ENCODE assay signal across 8 cellular contexts in genomic region chr17:11935734-11936406, GRCh38.
DNase-seq lines count a peak whose midpoint lies in the region; ATAC-seq and TF ChIP-seq lines count a peak whose summit lies in the region.

No MANE protein-coding gene starts in this region.

- POLR2A ChIA-PET in naive thymus-derived CD8-positive, alpha-beta T cell (lab: Charles Lee): no interaction called here

- no peak for TF ChIP-seq POLR2A in adrenal gland (IDR thresholded peaks at IDR 0.05)

- H3K36me3 Mint-ChIP-seq in naive thymus-derived CD8-positive, alpha-beta T cell: no peaks in the 10 kb centered on the region

- H3K27me3 Mint-ChIP-seq in naive thymus-derived CD8-positive, alpha-beta T cell: peaks cover 0 to 23% (median 5%) of the 10 kb centered on the region in 5 donors

- no peaks in the 10 kb centered on the region for H3K4me1 Mint-ChIP-seq in naive thymus-derived CD8-positive, alpha-beta T cell

- no peaks in the 10 kb centered on the region for H3K36me3 ChIP-seq in cardiac muscle cell
- H3K36me3 ChIP-seq in adrenal gland (replicated peaks in 1 of 2): no peaks in the 10 kb centered on the region
- H3K36me3 ChIP-seq in thoracic aorta: no peaks in the 10 kb centered on the region

- no peak overlapping the region for H3K27ac Mint-ChIP-seq in naive thymus-derived CD8-positive, alpha-beta T cell

- peak; percentile 68 to 69 for DNase-seq in cardiac muscle cell (ENCODE audit: low read depth in 1 of 2, low spot score in 1 of 2)
- no peak for DNase-seq in Right ventricle myocardium superior
- DNase-seq in NCI-H1694 (lab: John Stamatoyannopoulos, UW): peak; percentile 36
- DNase-seq in adrenal gland: peak; percentile 18 to 64 (median 29)
- peak; percentile 69 for DNase-seq in iPS-NIHi7 (ENCODE audit: extremely low spot score)
- no peak for DNase-seq in thoracic aorta (ENCODE audit: low spot score)
- no peak for DNase-seq in GM19240 (ENCODE audit: insufficient read length, low spot score)
- no peak for DNase-seq in naive thymus-derived CD8-positive, alpha-beta T cell

- H3K9me3 Mint-ChIP-seq in naive thymus-derived CD8-positive, alpha-beta T cell: peaks cover 0 to 5% (median 0%) of the 10 kb centered on the region in 9 donors

- no peaks in the 10 kb centered on the region for H3K9me3 ChIP-seq in cardiac muscle cell (ENCODE audit: low read depth)
- H3K9me3 ChIP-seq in adrenal gland (replicated peaks in 1 of 3): no peaks in the 10 kb centered on the region
- H3K9me3 ChIP-seq in thoracic aorta: no peaks in the 10 kb centered on the region

- H3K27me3 ChIP-seq in cardiac muscle cell (no peaks in the 10 kb centered on the region), adrenal gland (no peaks in the 10 kb centered on the region), thoracic aorta (replicated peaks; ENCODE audit: insufficient read depth) (no peaks in the 10 kb centered on the region)

- H3K4me3 Mint-ChIP-seq in naive thymus-derived CD8-positive, alpha-beta T cell: no peak overlapping the region

- intact Hi-C loops in Right ventricle myocardium superior (cut with DNase I): loop anchor here (10.0 kb wide), 1 partner anchor 291 kb away; no protein-coding TSS in a partner anchor
- intact Hi-C loops in adrenal gland (cut with DNase I): no loop called here

- ATAC-seq in Right ventricle myocardium superior (ENCODE audit: poor library complexity) (no peak), thoracic aorta (ENCODE audit: insufficient number of reproducible peaks, low FRiP score, low read depth) (no peak)
- no peak for ATAC-seq in naive thymus-derived CD8-positive, alpha-beta T cell

- 45 to 50% (median 46%) methylated on average over 14 of the region's 14 CpGs for WGBS in adrenal gland, 4 donors

- H3K27ac ChIP-seq in cardiac muscle cell (no peak overlapping the region), adrenal gland (no peak overlapping the region), thoracic aorta (no peak overlapping the region)

- peak; percentile 87 for TF ChIP-seq CTCF in cardiac muscle cell (IDR thresholded peaks at IDR 0.05; ENCODE audit: low read depth, low read length)
- peak; percentile 48 to 68 (median 58) for TF ChIP-seq CTCF in adrenal gland (IDR thresholded peaks at IDR 0.05)
- peak; percentile 48 for TF ChIP-seq CTCF in thoracic aorta (IDR thresholded peaks at IDR 0.05)

- H3K4me1 ChIP-seq in cardiac muscle cell (ENCODE audit: low read depth) (no peaks in the 10 kb centered on the region), adrenal gland (replicated peaks in 1 of 2) (no peaks in the 10 kb centered on the region), thoracic aorta (ENCODE audit: control insufficient read depth in 1 of 2, low read depth in 2 of 2) (no peaks in the 10 kb centered on the region)

- no peak overlapping the region for H3K4me3 ChIP-seq in cardiac muscle cell
- no peak overlapping the region for H3K4me3 ChIP-seq in adrenal gland
- no peak overlapping the region for H3K4me3 ChIP-seq in thoracic aorta

Comparison
In these comparisons a context has a peak if more than half of its experiments do, and no peak if none do; other contexts are left out.
1. DNase-seq: peak in cardiac muscle cell (2 of 2), NCI-H1694 (single experiment), adrenal gland (7 of 7) and iPS-NIHi7 (single experiment); none in Right ventricle myocardium superior (single experiment), thoracic aorta (single experiment), GM19240 (single experiment) and naive thymus-derived CD8-positive, alpha-beta T cell (0 of 10).
2. Peak in every context shown above with its lines, with median percentiles within 50 percentile points of each other: CTCF ChIP-seq.